In genomic region chr2:225668606-225669266, GRCh38 we compare ENCODE assay signal across 8 cellular contexts.
DNase-seq lines count a peak whose midpoint lies in the region; ATAC-seq and TF ChIP-seq lines count a peak whose summit lies in the region.

No MANE protein-coding gene starts in this region.

- no peaks in the 10 kb centered on the region for H3K36me3 ChIP-seq in mucosa of descending colon (ENCODE audit: low read depth)

- H3K9me3 ChIP-seq in mucosa of descending colon, result no peaks in the 10 kb centered on the region

- H3K4me3 Mint-ChIP-seq in effector memory CD8-positive, alpha-beta T cell, result no peak overlapping the region

- intact Hi-C loops in mucosa of descending colon (cut with DNase I, micrococcal nuclease), result loop anchor here in 1 of 2 donors (10.0 kb wide), 1 partner anchor 544 kb away; no protein-coding TSS in a partner anchor

- H3K9me3 Mint-ChIP-seq in effector memory CD8-positive, alpha-beta T cell, result no peaks in the 10 kb centered on the region

- peaks cover 3% of the 10 kb centered on the region for H3K36me3 Mint-ChIP-seq in effector memory CD8-positive, alpha-beta T cell (ENCODE audit: insufficient read depth)

- DNase-seq in AG09319 (ENCODE audit: extremely low read depth, low read depth) (peak; percentile 51), GM12865 (ENCODE audit: low read depth) (peak; percentile 59), HCEC 1CT (peak; percentile 70), Kasumi-1 (lab: John Stamatoyannopoulos, UW) (peak; percentile 40 to 74), RPMI7951 (ENCODE audit: low read depth) (peak; percentile 67), mucosa of descending colon (peak in 1 of 3 donors; percentile 36)
- peak; percentile 3 to 10 (median 3) for DNase-seq in effector memory CD8-positive, alpha-beta T cell

- H3K27me3 Mint-ChIP-seq in effector memory CD8-positive, alpha-beta T cell, result peaks cover 16 to 36% of the 10 kb centered on the region in 2 donors

- H3K4me3 ChIP-seq in GM12865 (ENCODE audit: low read depth, low read length) (no peak overlapping the region), mucosa of descending colon (no peak overlapping the region)

- no peaks in the 10 kb centered on the region for H3K4me1 ChIP-seq in mucosa of descending colon (ENCODE audit: low read depth)

- ATAC-seq in effector memory CD8-positive, alpha-beta T cell (replicated peaks), result peak; percentile 67
- ATAC-seq in mucosa of descending colon, result peak; percentile 64
- ATAC-seq in HG03439 (IDR thresholded peaks at IDR 0.05; ENCODE audit: unreplicated experiment), result no peak

- no peaks in the 10 kb centered on the region for H3K4me1 Mint-ChIP-seq in effector memory CD8-positive, alpha-beta T cell (ENCODE audit: low read depth in 2 of 2)

- no peak overlapping the region for H3K27ac Mint-ChIP-seq in effector memory CD8-positive, alpha-beta T cell

- TF ChIP-seq CTCF in AG09319 (IDR thresholded peaks at IDR 0.05; ENCODE audit: low read depth, low read length) (peak; percentile 89), GM12865 (IDR thresholded peaks at IDR 0.05; ENCODE audit: insufficient read depth, low read depth, low read length, missing control alignments) (peak; percentile 72), mucosa of descending colon (IDR thresholded peaks at IDR 0.05) (peak; percentile 22)

Comparison
In these comparisons a context has a peak if more than half of its experiments do, and no peak if none do; other contexts are left out.
1. CTCF ChIP-seq: peak in every context shown above with its lines; median percentile 89 in AG09319; 72 in GM12865; 22 in mucosa of descending colon.